1 cellular context compared by ENCODE assay signal in genomic region chr9:70133253-70134208, GRCh38.
TF ChIP-seq lines count a peak whose summit lies in the region.

No MANE protein-coding gene starts in this region.

TF ChIP-seq in SK-N-SH treated with all-trans-retinoic acid at 6 μM for 48 hours, 23 proteins besides CTCF, POLR2A, EP300 and RAD21 (continued from another document):
- TF ChIP-seq ZNF70 (CRISPR knock-in tag; IDR thresholded peaks at IDR 0.05) (no peak), PATZ1 (CRISPR knock-in tag; IDR thresholded peaks at IDR 0.05; ENCODE audit: borderline replicate concordance) (peak; percentile 79), ZNF8 (CRISPR knock-in tag; IDR thresholded peaks at IDR 0.05) (peak; percentile 52; the same call in 1 of the 2 replicates), OSR1 (CRISPR knock-in tag; IDR thresholded peaks at IDR 0.05) (no peak), PPARA (CRISPR knock-in tag; IDR thresholded peaks at IDR 0.05; ENCODE audit: borderline replicate concordance) (no peak), SNAI2 (CRISPR knock-in tag; IDR thresholded peaks at IDR 0.05) (peak; percentile 100), CREB5 (CRISPR knock-in tag; IDR thresholded peaks at IDR 0.05; ENCODE audit: low read depth) (peak; percentile 68; the same call in 1 of the 2 replicates), ISL1 (CRISPR knock-in tag; IDR thresholded peaks at IDR 0.05) (peak; percentile 95), GLIS3 (CRISPR knock-in tag; IDR thresholded peaks at IDR 0.05) (peak; percentile 69; the same call in 1 of the 2 replicates), POU6F1 (CRISPR knock-in tag; IDR thresholded peaks at IDR 0.05; ENCODE audit: borderline replicate concordance, low read depth) (peak; percentile 73; the same call in 1 of the 2 replicates), ZC3H10 (CRISPR knock-in tag; IDR thresholded peaks at IDR 0.05) (no peak), TSHZ2 (CRISPR knock-in tag; IDR thresholded peaks at IDR 0.05) (no peak; the same call in 1 of the 2 replicates), ZFP3 (CRISPR knock-in tag; IDR thresholded peaks at IDR 0.05) (peak; percentile 58; the same call in 1 of the 2 replicates), RARB (CRISPR knock-in tag; IDR thresholded peaks at IDR 0.05) (no peak), ESRRG (CRISPR knock-in tag; IDR thresholded peaks at IDR 0.05) (0 out of 2 replicates have a peak, but pooled peaks have one; percentile 62)
